ENCODE assay signal across 1 cellular context in genomic region chr13:30408319-30409101, GRCh38.
TF ChIP-seq lines count a peak whose summit lies in the region.

No MANE protein-coding gene starts in this region.

TF ChIP-seq in HepG2, 621 proteins besides CTCF, POLR2A, EP300 and RAD21 (continued from another document):
- TF ChIP-seq, protein P1, sequence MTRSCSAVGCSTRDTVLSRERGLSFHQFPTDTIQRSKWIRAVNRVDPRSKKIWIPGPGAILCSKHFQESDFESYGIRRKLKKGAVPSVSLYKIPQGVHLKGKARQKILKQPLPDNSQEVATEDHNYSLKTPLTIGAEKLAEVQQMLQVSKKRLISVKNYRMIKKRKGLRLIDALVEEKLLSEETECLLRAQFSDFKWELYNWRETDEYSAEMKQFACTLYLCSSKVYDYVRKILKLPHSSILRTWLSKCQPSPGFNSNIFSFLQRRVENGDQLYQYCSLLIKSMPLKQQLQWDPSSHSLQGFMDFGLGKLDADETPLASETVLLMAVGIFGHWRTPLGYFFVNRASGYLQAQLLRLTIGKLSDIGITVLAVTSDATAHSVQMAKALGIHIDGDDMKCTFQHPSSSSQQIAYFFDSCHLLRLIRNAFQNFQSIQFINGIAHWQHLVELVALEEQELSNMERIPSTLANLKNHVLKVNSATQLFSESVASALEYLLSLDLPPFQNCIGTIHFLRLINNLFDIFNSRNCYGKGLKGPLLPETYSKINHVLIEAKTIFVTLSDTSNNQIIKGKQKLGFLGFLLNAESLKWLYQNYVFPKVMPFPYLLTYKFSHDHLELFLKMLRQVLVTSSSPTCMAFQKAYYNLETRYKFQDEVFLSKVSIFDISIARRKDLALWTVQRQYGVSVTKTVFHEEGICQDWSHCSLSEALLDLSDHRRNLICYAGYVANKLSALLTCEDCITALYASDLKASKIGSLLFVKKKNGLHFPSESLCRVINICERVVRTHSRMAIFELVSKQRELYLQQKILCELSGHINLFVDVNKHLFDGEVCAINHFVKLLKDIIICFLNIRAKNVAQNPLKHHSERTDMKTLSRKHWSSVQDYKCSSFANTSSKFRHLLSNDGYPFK (CRISPR knock-in tag; IDR thresholded peaks at IDR 0.05; ENCODE audit: borderline replicate concordance), result no peak
- TF ChIP-seq FOXK1 (CRISPR knock-in tag; IDR thresholded peaks at IDR 0.05; ENCODE audit: borderline replicate concordance, low read depth), result no peak; the same call in 1 of the 2 replicates
- TF ChIP-seq, protein P2, sequence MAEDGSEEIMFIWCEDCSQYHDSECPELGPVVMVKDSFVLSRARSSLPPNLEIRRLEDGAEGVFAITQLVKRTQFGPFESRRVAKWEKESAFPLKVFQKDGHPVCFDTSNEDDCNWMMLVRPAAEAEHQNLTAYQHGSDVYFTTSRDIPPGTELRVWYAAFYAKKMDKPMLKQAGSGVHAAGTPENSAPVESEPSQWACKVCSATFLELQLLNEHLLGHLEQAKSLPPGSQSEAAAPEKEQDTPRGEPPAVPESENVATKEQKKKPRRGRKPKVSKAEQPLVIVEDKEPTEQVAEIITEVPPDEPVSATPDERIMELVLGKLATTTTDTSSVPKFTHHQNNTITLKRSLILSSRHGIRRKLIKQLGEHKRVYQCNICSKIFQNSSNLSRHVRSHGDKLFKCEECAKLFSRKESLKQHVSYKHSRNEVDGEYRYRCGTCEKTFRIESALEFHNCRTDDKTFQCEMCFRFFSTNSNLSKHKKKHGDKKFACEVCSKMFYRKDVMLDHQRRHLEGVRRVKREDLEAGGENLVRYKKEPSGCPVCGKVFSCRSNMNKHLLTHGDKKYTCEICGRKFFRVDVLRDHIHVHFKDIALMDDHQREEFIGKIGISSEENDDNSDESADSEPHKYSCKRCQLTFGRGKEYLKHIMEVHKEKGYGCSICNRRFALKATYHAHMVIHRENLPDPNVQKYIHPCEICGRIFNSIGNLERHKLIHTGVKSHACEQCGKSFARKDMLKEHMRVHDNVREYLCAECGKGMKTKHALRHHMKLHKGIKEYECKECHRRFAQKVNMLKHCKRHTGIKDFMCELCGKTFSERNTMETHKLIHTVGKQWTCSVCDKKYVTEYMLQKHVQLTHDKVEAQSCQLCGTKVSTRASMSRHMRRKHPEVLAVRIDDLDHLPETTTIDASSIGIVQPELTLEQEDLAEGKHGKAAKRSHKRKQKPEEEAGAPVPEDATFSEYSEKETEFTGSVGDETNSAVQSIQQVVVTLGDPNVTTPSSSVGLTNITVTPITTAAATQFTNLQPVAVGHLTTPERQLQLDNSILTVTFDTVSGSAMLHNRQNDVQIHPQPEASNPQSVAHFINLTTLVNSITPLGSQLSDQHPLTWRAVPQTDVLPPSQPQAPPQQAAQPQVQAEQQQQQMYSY (CRISPR knock-in tag; IDR thresholded peaks at IDR 0.05), result no peak
- TF ChIP-seq ZFP36L1 (CRISPR knock-in tag; IDR thresholded peaks at IDR 0.05), result no peak
- TF ChIP-seq ZNF546 (CRISPR knock-in tag; conservative IDR thresholded peaks at IDR 0.05), result no peak
- no peak for TF ChIP-seq HHEX (CRISPR knock-in tag; IDR thresholded peaks at IDR 0.05)
- peak; percentile 21; the same call in 1 of the 2 replicates for TF ChIP-seq ZSCAN20 (CRISPR knock-in tag; IDR thresholded peaks at IDR 0.05; ENCODE audit: borderline replicate concordance)
- no peak for TF ChIP-seq PITX1 (CRISPR knock-in tag; IDR thresholded peaks at IDR 0.05)
- 0 out of 2 replicates have a peak, but pooled peaks have one; percentile 25 for TF ChIP-seq ERF (CRISPR knock-in tag; IDR thresholded peaks at IDR 0.05)
- TF ChIP-seq, protein P3, sequence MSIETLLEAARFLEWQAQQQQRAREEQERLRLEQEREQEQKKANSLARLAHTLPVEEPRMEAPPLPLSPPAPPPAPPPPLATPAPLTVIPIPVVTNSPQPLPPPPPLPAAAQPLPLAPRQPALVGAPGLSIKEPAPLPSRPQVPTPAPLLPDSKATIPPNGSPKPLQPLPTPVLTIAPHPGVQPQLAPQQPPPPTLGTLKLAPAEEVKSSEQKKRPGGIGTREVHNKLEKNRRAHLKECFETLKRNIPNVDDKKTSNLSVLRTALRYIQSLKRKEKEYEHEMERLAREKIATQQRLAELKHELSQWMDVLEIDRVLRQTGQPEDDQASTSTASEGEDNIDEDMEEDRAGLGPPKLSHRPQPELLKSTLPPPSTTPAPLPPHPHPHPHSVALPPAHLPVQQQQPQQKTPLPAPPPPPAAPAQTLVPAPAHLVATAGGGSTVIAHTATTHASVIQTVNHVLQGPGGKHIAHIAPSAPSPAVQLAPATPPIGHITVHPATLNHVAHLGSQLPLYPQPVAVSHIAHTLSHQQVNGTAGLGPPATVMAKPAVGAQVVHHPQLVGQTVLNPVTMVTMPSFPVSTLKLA (IDR thresholded peaks at IDR 0.05), result no peak
- TF ChIP-seq CBX2 (IDR thresholded peaks at IDR 0.05; ENCODE audit: low read depth, low read length), result no peak
- TF ChIP-seq CBX2 (CRISPR knock-in tag; IDR thresholded peaks at IDR 0.05; ENCODE audit: low read depth), result 0 out of 2 replicates have a peak, but pooled peaks have one; percentile 17
- no peak for TF ChIP-seq MAFK (conservative IDR thresholded peaks at IDR 0.05 in 1 of 2, IDR thresholded peaks at IDR 0.05 in 1 of 2; ENCODE audit: low read length in 2 of 2)
- TF ChIP-seq, protein P4, sequence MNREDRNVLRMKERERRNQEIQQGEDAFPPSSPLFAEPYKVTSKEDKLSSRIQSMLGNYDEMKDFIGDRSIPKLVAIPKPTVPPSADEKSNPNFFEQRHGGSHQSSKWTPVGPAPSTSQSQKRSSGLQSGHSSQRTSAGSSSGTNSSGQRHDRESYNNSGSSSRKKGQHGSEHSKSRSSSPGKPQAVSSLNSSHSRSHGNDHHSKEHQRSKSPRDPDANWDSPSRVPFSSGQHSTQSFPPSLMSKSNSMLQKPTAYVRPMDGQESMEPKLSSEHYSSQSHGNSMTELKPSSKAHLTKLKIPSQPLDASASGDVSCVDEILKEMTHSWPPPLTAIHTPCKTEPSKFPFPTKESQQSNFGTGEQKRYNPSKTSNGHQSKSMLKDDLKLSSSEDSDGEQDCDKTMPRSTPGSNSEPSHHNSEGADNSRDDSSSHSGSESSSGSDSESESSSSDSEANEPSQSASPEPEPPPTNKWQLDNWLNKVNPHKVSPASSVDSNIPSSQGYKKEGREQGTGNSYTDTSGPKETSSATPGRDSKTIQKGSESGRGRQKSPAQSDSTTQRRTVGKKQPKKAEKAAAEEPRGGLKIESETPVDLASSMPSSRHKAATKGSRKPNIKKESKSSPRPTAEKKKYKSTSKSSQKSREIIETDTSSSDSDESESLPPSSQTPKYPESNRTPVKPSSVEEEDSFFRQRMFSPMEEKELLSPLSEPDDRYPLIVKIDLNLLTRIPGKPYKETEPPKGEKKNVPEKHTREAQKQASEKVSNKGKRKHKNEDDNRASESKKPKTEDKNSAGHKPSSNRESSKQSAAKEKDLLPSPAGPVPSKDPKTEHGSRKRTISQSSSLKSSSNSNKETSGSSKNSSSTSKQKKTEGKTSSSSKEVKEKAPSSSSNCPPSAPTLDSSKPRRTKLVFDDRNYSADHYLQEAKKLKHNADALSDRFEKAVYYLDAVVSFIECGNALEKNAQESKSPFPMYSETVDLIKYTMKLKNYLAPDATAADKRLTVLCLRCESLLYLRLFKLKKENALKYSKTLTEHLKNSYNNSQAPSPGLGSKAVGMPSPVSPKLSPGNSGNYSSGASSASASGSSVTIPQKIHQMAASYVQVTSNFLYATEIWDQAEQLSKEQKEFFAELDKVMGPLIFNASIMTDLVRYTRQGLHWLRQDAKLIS (CRISPR knock-in tag; IDR thresholded peaks at IDR 0.05), result no peak
- TF ChIP-seq TIGD3 (CRISPR knock-in tag; IDR thresholded peaks at IDR 0.05; ENCODE audit: borderline replicate concordance), result no peak
- no peak for TF ChIP-seq ETV6 (CRISPR knock-in tag; conservative IDR thresholded peaks at IDR 0.05)
- no peak for TF ChIP-seq ZNF101 (CRISPR knock-in tag; IDR thresholded peaks at IDR 0.05; ENCODE audit: borderline replicate concordance, low read depth)
- TF ChIP-seq FOXM1 (CRISPR knock-in tag; IDR thresholded peaks at IDR 0.05), result no peak
- no peak for TF ChIP-seq GZF1 (CRISPR knock-in tag; IDR thresholded peaks at IDR 0.05)
- no peak for TF ChIP-seq ZNF83 (CRISPR knock-in tag; IDR thresholded peaks at IDR 0.05; ENCODE audit: borderline replicate concordance)
- TF ChIP-seq, protein P5, sequence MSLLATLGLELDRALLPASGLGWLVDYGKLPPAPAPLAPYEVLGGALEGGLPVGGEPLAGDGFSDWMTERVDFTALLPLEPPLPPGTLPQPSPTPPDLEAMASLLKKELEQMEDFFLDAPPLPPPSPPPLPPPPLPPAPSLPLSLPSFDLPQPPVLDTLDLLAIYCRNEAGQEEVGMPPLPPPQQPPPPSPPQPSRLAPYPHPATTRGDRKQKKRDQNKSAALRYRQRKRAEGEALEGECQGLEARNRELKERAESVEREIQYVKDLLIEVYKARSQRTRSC (CRISPR knock-in tag; IDR thresholded peaks at IDR 0.05; ENCODE audit: low read depth), result no peak; the same call in 1 of the 2 replicates
- no peak for TF ChIP-seq DBP (CRISPR knock-in tag; IDR thresholded peaks at IDR 0.05; ENCODE audit: not compliant biosample characterization)
- TF ChIP-seq ZNF496 (CRISPR knock-in tag; IDR thresholded peaks at IDR 0.05; ENCODE audit: insufficient replicate concordance), result no peak
- TF ChIP-seq ZNF17 (CRISPR knock-in tag; IDR thresholded peaks at IDR 0.05), result peak; percentile 76; the same call in 1 of the 2 replicates
